In genomic region chr18:5868218-5868904, GRCh38 we compare ENCODE assay signal across 8 cellular contexts. TPM values are rescaled to one million over a fixed set of nuclear protein-coding genes. Genes with fewer than 3 reads are reported as not detected.
DNase-seq lines count a peak whose midpoint lies in the region; ATAC-seq and TF ChIP-seq lines count a peak whose summit lies in the region.

No MANE protein-coding gene starts in this region.

- POLR2A ChIA-PET in activated CD8-positive, alpha-beta T cell treated with anti-CD3 and anti-CD28 coated beads, Interleukin-2, amount 10 ng/mL, durations not matched to agents 7 days and 5 days (lab: Charles Lee) = no interaction called here

- peak; percentile 59 for DNase-seq in Caki2 (ENCODE audit: low read depth)
- peak; percentile 1 for DNase-seq in NCI-H2227 treated with DMSO at 0.1 percent for 48 hours (lab: John Stamatoyannopoulos, UW)
- peak; percentile 61 for DNase-seq in activated CD8-positive, alpha-beta T cell treated with anti-CD3 and anti-CD28 coated beads, Interleukin-2, amount 10 ng/mL, durations not matched to agents 7 days and 5 days
- DNase-seq in head of caudate nucleus = peak in 40 of 42 donors; percentile 24 to 88 (median 68)
- peak; percentile 68 for DNase-seq in progenitor cell of endocrine pancreas (ENCODE audit: low spot score, unreplicated experiment)
- DNase-seq in HPDE6-E6E7 (ENCODE audit: extremely low spot score) = no peak

- no peaks in the 10 kb centered on the region for H3K36me3 Mint-ChIP-seq in activated CD8-positive, alpha-beta T cell treated with anti-CD3 and anti-CD28 coated beads, Interleukin-2, amount 10 ng/mL, durations not matched to agents 7 days and 5 days (ENCODE audit: low read depth)
- no peaks in the 10 kb centered on the region for H3K36me3 Mint-ChIP-seq in progenitor cell of endocrine pancreas (ENCODE audit: insufficient read depth)

- peak; percentile 94 for TF ChIP-seq CTCF in progenitor cell of endocrine pancreas (IDR thresholded peaks at IDR 0.05; ENCODE audit: unreplicated experiment)

- CTCF ChIA-PET in activated CD8-positive, alpha-beta T cell treated with anti-CD3 and anti-CD28 coated beads, Interleukin-2, amount 10 ng/mL, durations not matched to agents 7 days and 5 days (lab: Charles Lee) = interaction anchor here (0.9 kb wide), 1 partner anchor 350 kb away, joined by 3 read pairs; no protein-coding TSS in a partner anchor

- no peaks in the 10 kb centered on the region for H3K4me1 Mint-ChIP-seq in activated CD8-positive, alpha-beta T cell treated with anti-CD3 and anti-CD28 coated beads, Interleukin-2, amount 10 ng/mL, durations not matched to agents 7 days and 5 days (ENCODE audit: low read depth)
- H3K4me1 Mint-ChIP-seq in progenitor cell of endocrine pancreas (ENCODE audit: low read depth) = no peaks in the 10 kb centered on the region

- in situ Hi-C loops in Caki2 (cut with HindIII; ENCODE audit: low pct_unique_long_range_greater_than_20kb, low sequenced_read_pairs) = no loop called here

- H3K9me3 Mint-ChIP-seq in activated CD8-positive, alpha-beta T cell treated with anti-CD3 and anti-CD28 coated beads, Interleukin-2, amount 10 ng/mL, durations not matched to agents 7 days and 5 days (ENCODE audit: insufficient read depth) = no peaks in the 10 kb centered on the region
- peaks cover 2% of the 10 kb centered on the region for H3K9me3 Mint-ChIP-seq in progenitor cell of endocrine pancreas (ENCODE audit: low read depth)

- no peaks in the 10 kb centered on the region for H3K27me3 Mint-ChIP-seq in activated CD8-positive, alpha-beta T cell treated with anti-CD3 and anti-CD28 coated beads, Interleukin-2, amount 10 ng/mL, durations not matched to agents 7 days and 5 days (ENCODE audit: low read depth)
- peaks cover 5% of the 10 kb centered on the region for H3K27me3 Mint-ChIP-seq in progenitor cell of endocrine pancreas

- H3K4me3 Mint-ChIP-seq in activated CD8-positive, alpha-beta T cell treated with anti-CD3 and anti-CD28 coated beads, Interleukin-2, amount 10 ng/mL, durations not matched to agents 7 days and 5 days = no peak overlapping the region
- no peak overlapping the region for H3K4me3 Mint-ChIP-seq in progenitor cell of endocrine pancreas (ENCODE audit: low read depth)

- ATAC-seq in GM18868 (IDR thresholded peaks at IDR 0.05; ENCODE audit: unreplicated experiment) (peak; percentile 93), HG03139 (IDR thresholded peaks at IDR 0.05; ENCODE audit: unreplicated experiment) (peak; percentile 90)
- ATAC-seq in activated CD8-positive, alpha-beta T cell treated with anti-CD3 and anti-CD28 coated beads, Interleukin-2, amount 10 ng/mL, durations not matched to agents 7 days and 5 days = no peak

- H3K27ac Mint-ChIP-seq in activated CD8-positive, alpha-beta T cell treated with anti-CD3 and anti-CD28 coated beads, Interleukin-2, amount 10 ng/mL, durations not matched to agents 7 days and 5 days = no peak overlapping the region
- no peak overlapping the region for H3K27ac Mint-ChIP-seq in progenitor cell of endocrine pancreas

- intact Hi-C loops in head of caudate nucleus (cut with DNase I) = loop anchor here (10.0 kb wide), 1 partner anchor 1016 kb away; no protein-coding TSS in a partner anchor

RNA-seq across cellular contexts. Expression of gene TMEM200C, which starts 27.0 kb away (rescaled TPM):
- 0.81 TPM in 1 of 2 replicates, not detected in the other for total RNA-seq in Caki2 (2014; rRNA removed; shearing (Covaris generic); ENCODE audit: low replicate concordance)
- not detected for total RNA-seq in activated CD8-positive, alpha-beta T cell treated with anti-CD3 and anti-CD28 coated beads, Interleukin-2, amount 10 ng/mL, durations not matched to agents 7 days and 5 days
- total RNA-seq in progenitor cell of endocrine pancreas = 8.6 and 9.3 TPM in 2 replicates
